In the genomic region with DNA sequence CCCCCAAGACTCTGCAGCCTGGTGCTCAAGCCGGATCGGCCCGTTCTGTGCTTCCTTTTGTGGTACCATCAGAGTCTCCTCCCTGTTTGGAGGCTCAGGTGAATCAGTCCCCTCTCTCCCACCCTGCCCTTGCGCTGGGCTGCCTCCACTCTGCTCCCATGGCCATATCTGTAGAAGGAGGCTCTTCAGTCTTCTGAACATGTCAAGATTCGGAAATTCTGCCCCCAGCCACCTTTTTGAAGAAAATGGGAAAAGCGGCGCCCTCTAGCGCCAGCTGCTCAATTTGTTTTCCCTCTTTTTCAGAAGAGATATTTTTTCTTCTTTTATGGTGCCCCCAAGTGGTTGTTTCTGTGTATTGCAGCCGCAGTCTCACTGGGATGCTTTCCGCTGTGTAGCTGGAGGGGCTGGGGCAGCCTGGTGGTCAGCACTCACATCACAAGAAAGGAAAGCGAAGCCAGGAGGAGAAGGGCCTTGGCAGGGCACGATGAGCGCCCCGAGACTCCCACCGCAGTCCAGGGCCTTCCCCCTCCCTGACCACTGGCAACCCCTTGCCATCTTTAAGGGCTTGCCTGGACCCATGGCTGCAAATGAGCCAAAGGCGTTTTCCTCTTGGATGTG, we compare ENCODE assay signal across 8 cellular contexts. TPM values are rescaled to one million over a fixed set of nuclear protein-coding genes. Genes with fewer than 3 reads are reported as not detected.
DNase-seq lines count a peak whose midpoint lies in the region; ATAC-seq, FAIRE-seq and TF ChIP-seq lines count a peak whose summit lies in the region.

No MANE protein-coding gene starts in this region.

- no peak overlapping the region for H3K9ac ChIP-seq in SK-N-SH

- peak overlapping the region; percentile 23 to 54 for H3K4me3 ChIP-seq in SK-N-SH (ENCODE audit: low read depth in 2 of 2, low read length in 1 of 2)

- H3K36me3 ChIP-seq in SK-N-SH (replicated peaks in 1 of 2; ENCODE audit: control insufficient read depth in 1 of 2, insufficient read depth in 2 of 2, low read length in 1 of 2): no peaks in the 10 kb centered on the region

- H3K27ac Mint-ChIP-seq in activated naive CD4-positive, alpha-beta T cell treated with anti-CD3 and anti-CD28 coated beads, Interleukin-2, amount 10 ng/mL, durations not matched to agents 7 days and 5 days: no peak overlapping the region

- H3K27me3 Mint-ChIP-seq in activated naive CD4-positive, alpha-beta T cell treated with anti-CD3 and anti-CD28 coated beads, Interleukin-2, amount 10 ng/mL, durations not matched to agents 7 days and 5 days: peaks cover 42% of the 10 kb centered on the region

- in situ Hi-C loops in ACHN (cut with HindIII; ENCODE audit: low pct_ligation_motif_present, low pct_unique_long_range_greater_than_20kb, low sequenced_read_pairs): no loop called here

- H3K4me3 Mint-ChIP-seq in activated naive CD4-positive, alpha-beta T cell treated with anti-CD3 and anti-CD28 coated beads, Interleukin-2, amount 10 ng/mL, durations not matched to agents 7 days and 5 days: peak overlapping the region; percentile 35

- TF ChIP-seq RAD21 in SK-N-SH (IDR thresholded peaks at IDR 0.05; ENCODE audit: low read length): peak; percentile 86

- no peaks in the 10 kb centered on the region for H3K79me2 ChIP-seq in SK-N-SH (ENCODE audit: insufficient read depth)

- no peak overlapping the region for H3K27ac ChIP-seq in SK-N-SH (ENCODE audit: low read depth in 2 of 2, low read length in 1 of 2)

- ATAC-seq in GM18907 (IDR thresholded peaks at IDR 0.05; ENCODE audit: unreplicated experiment): peak; percentile 53

- CTCF ChIA-PET in SK-N-SH (lab: Yijun Ruan, JAX): interaction anchor here (0.6 to 3.6 kb wide), 60 partner anchors 9 to 1827 kb away, joined by 3 to 134 read pairs (median 4); no protein-coding TSS in a partner anchor
- CTCF ChIA-PET in activated naive CD4-positive, alpha-beta T cell treated with anti-CD3 and anti-CD28 coated beads, Interleukin-2, amount 10 ng/mL, durations not matched to agents 7 days and 5 days (lab: Charles Lee): interaction anchor here (0.7 to 3.3 kb wide), 29 partner anchors 11 to 512 kb away, joined by 3 to 107 read pairs (median 4); no protein-coding TSS in a partner anchor

- peak; percentile 99 for TF ChIP-seq CTCF in SK-N-SH (IDR thresholded peaks at IDR 0.05)

- no peaks in the 10 kb centered on the region for H3K9me3 ChIP-seq in SK-N-SH

- H3F3A ChIP-seq in SK-N-SH (replicated peaks; ENCODE audit: insufficient read depth): no peaks in the 10 kb centered on the region

- POLR2A ChIA-PET in SK-N-SH (lab: Yijun Ruan, JAX): no interaction called here

- H3K4me2 ChIP-seq in SK-N-SH: peak overlapping the region; percentile 34; the same call in 1 of the 2 replicates

- H3K4me1 ChIP-seq in SK-N-SH (ENCODE audit: control insufficient read depth in 1 of 2, insufficient read depth in 2 of 2, low read depth in 1 of 2, low read length in 1 of 2): peaks cover 0 to 5% of the 10 kb centered on the region in 2 experiments; a peak in 1 of 4 replicates

- 0 out of 2 replicates have a peak overlapping the region, but pooled peaks have one; percentile 42 for H2AFZ ChIP-seq in SK-N-SH (ENCODE audit: low read depth)

- peaks cover 10% of the 10 kb centered on the region for H3K4me1 Mint-ChIP-seq in activated naive CD4-positive, alpha-beta T cell treated with anti-CD3 and anti-CD28 coated beads, Interleukin-2, amount 10 ng/mL, durations not matched to agents 7 days and 5 days

- H3K9me3 Mint-ChIP-seq in activated naive CD4-positive, alpha-beta T cell treated with anti-CD3 and anti-CD28 coated beads, Interleukin-2, amount 10 ng/mL, durations not matched to agents 7 days and 5 days: no peaks in the 10 kb centered on the region

- intact Hi-C loops in head of caudate nucleus (cut with DNase I): no loop called here
- intact Hi-C loops in posterior cingulate gyrus (cut with DNase I): loop anchor here (1.0 kb wide), 1 partner anchor 235 kb away; no protein-coding TSS in a partner anchor

- WGBS in SK-N-SH (ENCODE audit: low lambda C conversion rate): 3% methylated on average over 13 of the region's 16 CpGs

- no peaks in the 10 kb centered on the region for H3K27me3 ChIP-seq in SK-N-SH (ENCODE audit: insufficient read depth)

- no peak for FAIRE-seq in urothelium cell line (lab: Jason Lieb, UNC)

- TF ChIP-seq EP300 in SK-N-SH (IDR thresholded peaks at IDR 0.05; ENCODE audit: borderline replicate concordance in 1 of 2, low read depth in 1 of 2, low read length in 1 of 2): no peak

- H3K9me2 ChIP-seq in SK-N-SH: no peaks in the 10 kb centered on the region

- no peaks in the 10 kb centered on the region for H3K36me3 Mint-ChIP-seq in activated naive CD4-positive, alpha-beta T cell treated with anti-CD3 and anti-CD28 coated beads, Interleukin-2, amount 10 ng/mL, durations not matched to agents 7 days and 5 days

- DNase-seq in ACHN (peak; percentile 84), NAMALWA (ENCODE audit: low spot score) (peak; percentile 91), SK-N-SH (peak; percentile 79), head of caudate nucleus (peak; percentile 49 to 93 (median 83)), posterior cingulate gyrus (peak; percentile 36 to 95 (median 80)), urothelium cell line (ENCODE audit: low spot score) (peak; percentile 72)
- peak; percentile 87 for DNase-seq in activated naive CD4-positive, alpha-beta T cell treated with anti-CD3 and anti-CD28 coated beads, Interleukin-2, amount 10 ng/mL, durations not matched to agents 7 days and 5 days

- H4K20me1 ChIP-seq in SK-N-SH (ENCODE audit: insufficient read depth): no peaks in the 10 kb centered on the region

TF ChIP-seq in SK-N-SH, 30 proteins besides CTCF, POLR2A, EP300 and RAD21:
- TF ChIP-seq SMC3 (IDR thresholded peaks at IDR 0.05; ENCODE audit: low read depth, low read length) (peak; percentile 85), TAF1 (IDR thresholded peaks at IDR 0.05; ENCODE audit: borderline replicate concordance, low read depth, low read length) (0 out of 2 replicates have a peak, but pooled peaks have one; percentile 21), GATA2 (CRISPR knock-in tag; IDR thresholded peaks at IDR 0.05) (no peak)

RNA-seq across cellular contexts. Expression of gene CACNA1E, which starts 58.4 kb away (rescaled TPM):
- polyA plus RNA-seq in SK-N-SH (2012; rRNA removed): not detected in 2 replicates
- polyA plus RNA-seq in SK-N-SH (2012; cell fraction: cytosol; rRNA removed): not detected in 2 replicates
- polyA plus RNA-seq in SK-N-SH (2012; cell fraction: nucleus; rRNA removed): not detected in 2 replicates
